33 cellular contexts compared by ENCODE assay signal in the genomic region with DNA sequence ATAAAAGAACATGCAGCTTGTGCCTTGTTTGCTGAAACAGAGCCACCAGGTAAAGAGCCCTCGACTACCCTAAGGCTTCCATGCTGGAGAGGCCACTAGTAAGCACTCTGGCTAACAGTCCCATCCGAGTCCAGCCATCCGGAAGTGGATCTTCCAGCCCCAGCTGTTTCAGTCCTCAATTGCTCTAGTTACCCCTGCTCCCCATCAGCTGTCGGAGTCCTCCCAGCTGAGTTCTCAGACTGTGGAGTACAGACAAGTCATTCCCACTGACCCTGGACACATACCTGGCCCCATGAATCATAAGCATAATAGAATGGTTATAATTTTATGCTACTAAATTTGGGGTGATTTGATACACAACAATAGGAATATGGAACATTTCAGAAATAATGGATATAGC.
"Had no signal": no experiment of that assay in that cellular context is flagged by ENCODE, and none has a peak within 500 bp of the region (broad histone marks: within the 10 kb centered on the region; RNA-seq: fewer than 3 reads in every experiment).

No MANE protein-coding gene starts in this region.

- H3K4me3 ChIP-seq: adrenal gland, body of pancreas, cardiac muscle cell had no signal

- H3K4me1 ChIP-seq: adrenal gland, body of pancreas had no signal

- H3K36me3 ChIP-seq: adrenal gland, brain microvascular endothelial cell, cardiac muscle cell had no signal

- H3K27ac ChIP-seq: adrenal gland, body of pancreas, brain microvascular endothelial cell, cardiac muscle cell, VCaP had no signal

- DNase-seq: activated B cell treated with CpG ODN at 0.5 μM for 24 hours; activated CD4-positive, alpha-beta memory T cell treated with anti-CD3 and anti-CD28 coated beads for 36 hours; activated CD4-positive, alpha-beta T cell treated with anti-CD3 and anti-CD28 coated beads for 4 hours; activated CD4-positive, alpha-beta T cell treated with anti-CD3 and anti-CD28 coated beads, Interleukin-2, amount 10 ng/mL, durations not matched to agents 24 days and 14 days; activated CD4-positive, alpha-beta T cell treated with anti-CD3 and anti-CD28 coated beads, Interleukin-2, amount 50 U/mL, for 1 hour; activated CD4-positive, alpha-beta T cell treated with anti-CD3 and anti-CD28 coated beads, Interleukin-2, amount 50 U/mL, for 4 hours; activated CD4-positive, CD25-positive, alpha-beta regulatory T cell treated with anti-CD3 and anti-CD28 coated beads, Interleukin-2, amount 50 U/mL, for 72 hours; activated CD8-positive, alpha-beta memory T cell treated with anti-CD3 and anti-CD28 coated beads, Interleukin-2, amount 50 U/mL, for 4 hours; activated CD8-positive, alpha-beta T cell treated with anti-CD3 and anti-CD28 coated beads for 36 hours; activated effector memory CD4-positive, alpha-beta T cell treated with anti-CD3 and anti-CD28 coated beads, Interleukin-2, amount 50 U/mL, for 16 hours; activated gamma-delta T cell treated with Interleukin-2 at 50 U/mL for 16 hours; activated naive CD4-positive, alpha-beta T cell; activated naive CD4-positive, alpha-beta T cell treated with anti-CD3 and anti-CD28 coated beads for 36 hours; activated naive CD4-positive, alpha-beta T cell treated with anti-CD3 and anti-CD28 coated beads, Interleukin-2, amount 50 U/mL, for 16 hours; activated naive CD8-positive, alpha-beta T cell treated with anti-CD3 and anti-CD28 coated beads for 36 hours; activated T-cell treated with anti-CD3 and anti-CD28 coated beads for 4 hours; activated T-cell treated with anti-CD3 and anti-CD28 coated beads, Interleukin-2, amount 50 U/mL, for 1 hour; activated T-cell treated with anti-CD3 and anti-CD28 coated beads, Interleukin-2, amount 50 U/mL, for 4 hours; activated T-cell treated with anti-CD3 and anti-CD28 coated beads, Interleukin-2, amount 50 U/mL, for 72 hours; adrenal gland; amniotic stem cell; aorta; body of pancreas; brain microvascular endothelial cell; caudate nucleus; cerebellar nuclear complex; T-helper 1 cell; T-helper 2 cell; T-helper 9 cell had no signal

- H3K9me3 ChIP-seq: adrenal gland, body of pancreas had no signal

- ATAC-seq: activated CD8-positive, alpha-beta T cell treated with anti-CD3 and anti-CD28 coated beads for 36 hours; activated naive CD4-positive, alpha-beta T cell treated with anti-CD3 and anti-CD28 coated beads, Interleukin-2, amount 50 U/mL, for 72 hours; activated T-cell treated with anti-CD3 and anti-CD28 coated beads, Interleukin-2, amount 50 U/mL, for 4 hours; activated T-cell treated with anti-CD3 and anti-CD28 coated beads, Interleukin-2, amount 50 U/mL, for 72 hours; activated T-helper 17 cell treated with anti-CD3 and anti-CD28 coated beads, Interleukin-2, amount 50 U/mL, for 72 hours; body of pancreas had no signal

- H3K27me3 ChIP-seq: adrenal gland, body of pancreas, brain microvascular endothelial cell, cardiac muscle cell had no signal
